In the genomic region with DNA sequence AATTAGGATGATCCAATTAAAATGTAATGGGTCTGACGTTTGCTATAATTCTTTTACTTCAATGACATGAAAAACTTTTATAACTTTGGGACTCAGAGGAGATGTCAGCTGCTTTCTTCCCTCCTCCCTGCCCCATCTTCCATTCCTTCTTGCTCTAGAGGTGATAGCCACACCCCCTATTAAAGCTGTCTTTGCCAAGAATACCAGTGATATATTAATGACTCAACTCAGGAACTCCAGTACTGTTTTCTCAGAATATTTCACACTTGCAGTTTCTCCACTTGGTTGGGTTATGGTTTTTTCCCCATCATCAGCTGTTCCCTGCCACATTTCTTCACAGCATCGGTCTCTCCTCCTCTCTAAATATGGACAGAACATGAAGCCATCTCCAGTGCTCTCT, we compare ENCODE assay signal across 27 cellular contexts.
DNase-seq lines count a peak whose midpoint lies in the region; ATAC-seq, FAIRE-seq and TF ChIP-seq lines count a peak whose summit lies in the region.
"Had no signal": no experiment of that assay in that cellular context is flagged by ENCODE, and none has a peak within 500 bp of the region (broad histone marks: within the 10 kb centered on the region; RNA-seq: fewer than 3 reads in every experiment).

No MANE protein-coding gene starts in this region.

- no peak overlapping the region for H3K14ac ChIP-seq in mesenchymal stem cell (ENCODE audit: low read length in 2 of 2)

- DNase-seq in BJ (ENCODE audit: low read depth) = peak; percentile 65
- peak; percentile 70 for DNase-seq in LHCN-M2 (ENCODE audit: low read depth)
- no peak for DNase-seq in chondrocyte (ENCODE audit: low spot score)
- DNase-seq in mesenchymal stem cell = no peak
- no peak for DNase-seq in NOMO-1 (lab: John Stamatoyannopoulos, UW; ENCODE audit: unreplicated experiment in 2 of 2)
- DNase-seq in small intestine = no peak
- no peak for DNase-seq in NCI-H1930 (lab: John Stamatoyannopoulos, UW)
- DNase-seq: activated CD4-positive, alpha-beta T cell treated with anti-CD3 and anti-CD28 coated beads for 4 hours; activated CD8-positive, alpha-beta memory T cell treated with anti-CD3 and anti-CD28 coated beads for 24 hours; activated naive CD4-positive, alpha-beta T cell treated with Interleukin-2 at 50 U/mL for 16 hours; activated T-cell treated with anti-CD3 and anti-CD28 coated beads, Interleukin-2, amount 50 U/mL, for 4 hours; adrenal gland; CD4-positive, alpha-beta T cell; heart left ventricle; naive thymus-derived CD4-positive, alpha-beta T cell; NCI-H146; NCI-H524; stimulated activated CD4-positive, alpha-beta T cell treated with anti-CD3 and anti-CD28 coated beads, Interleukin-4, amount 100 ng/mL, for 4 hours; stimulated activated naive CD8-positive, alpha-beta T cell treated with anti-CD3 and anti-CD28 coated beads, Interleukin-15, Interleukin-2, amounts not matched to agents 100 U/mL and 50 U/mL, for 24 hours had no signal

- H3K79me1 ChIP-seq in mesenchymal stem cell (replicated peaks; ENCODE audit: low read length, poor library complexity, severe bottlenecking) = no peaks in the 10 kb centered on the region

- no peak overlapping the region for H3K4me2 ChIP-seq in mesenchymal stem cell (ENCODE audit: low read length, poor library complexity, severe bottlenecking)
- H3K4me2 ChIP-seq: GM23338 had no signal

- peaks cover 4% of the 10 kb centered on the region for H3K9me3 Mint-ChIP-seq in chondrocyte (ENCODE audit: low read depth)
- H3K9me3 Mint-ChIP-seq: CD4-positive, alpha-beta T cell; dendritic cell treated with granulocyte-macrophage colony-stimulating factor and Interleukin-4, amounts not matched to agents 40 ng/mL and 50 ng/mL, for 4 days; T-helper 2 cell treated with Interferon-gamma antibody and Interleukin-4, amounts not matched to agents 5 μg/mL and 100 μg/mL, for 36 hours had no signal

- no peak overlapping the region for H3K4ac ChIP-seq in mesenchymal stem cell (ENCODE audit: low read depth in 1 of 2, low read length in 2 of 2)

- H3K9me3 ChIP-seq in mesenchymal stem cell (ENCODE audit: control insufficient read depth, low read length) (no peaks in the 10 kb centered on the region), small intestine (ENCODE audit: control insufficient read depth, low read depth) (no peaks in the 10 kb centered on the region)
- H3K9me3 ChIP-seq: adrenal gland, heart left ventricle had no signal

- H2AK5ac ChIP-seq in mesenchymal stem cell (ENCODE audit: low read length, severe bottlenecking) = no peak overlapping the region

- H3K4me1 ChIP-seq in mesenchymal stem cell (ENCODE audit: control insufficient read depth, insufficient read depth, low read depth, low read length) = no peaks in the 10 kb centered on the region
- H3K4me1 ChIP-seq in small intestine (ENCODE audit: control insufficient read depth in 2 of 2, insufficient read depth in 1 of 2, low read depth in 1 of 2, low read length in 1 of 2) = no peaks in the 10 kb centered on the region
- H3K4me1 ChIP-seq: adrenal gland, heart left ventricle had no signal

- no peak overlapping the region for H3K9ac ChIP-seq in mesenchymal stem cell (ENCODE audit: low read length)

- H4K91ac ChIP-seq in mesenchymal stem cell (ENCODE audit: low read length) = no peak overlapping the region

- peaks cover 34% of the 10 kb centered on the region for H3K4me1 Mint-ChIP-seq in chondrocyte (ENCODE audit: low read depth)
- H3K4me1 Mint-ChIP-seq: naive thymus-derived CD4-positive, alpha-beta T cell had no signal

- no peak overlapping the region for H3K18ac ChIP-seq in mesenchymal stem cell (ENCODE audit: low read depth in 1 of 2, low read length in 2 of 2)

- H3K36me3 Mint-ChIP-seq in chondrocyte (ENCODE audit: low read depth) = peaks cover 2% of the 10 kb centered on the region

- POLR2A ChIA-PET in BJ (lab: Charles Lee) = no interaction called here

- H3K27ac Mint-ChIP-seq in chondrocyte (ENCODE audit: unreplicated experiment) = peak overlapping the region; percentile 67
- H3K27ac Mint-ChIP-seq: CD4-positive, alpha-beta T cell; dendritic cell treated with granulocyte-macrophage colony-stimulating factor and Interleukin-4, amounts not matched to agents 40 ng/mL and 50 ng/mL, for 4 days; GM23338; naive thymus-derived CD4-positive, alpha-beta T cell; T-helper 2 cell treated with Interferon-gamma antibody and Interleukin-4, amounts not matched to agents 5 μg/mL and 100 μg/mL, for 36 hours had no signal

- H3K27me3 Mint-ChIP-seq in chondrocyte (ENCODE audit: low read depth) = no peaks in the 10 kb centered on the region
- H3K27me3 Mint-ChIP-seq: CD4-positive, alpha-beta T cell; dendritic cell treated with granulocyte-macrophage colony-stimulating factor and Interleukin-4, amounts not matched to agents 40 ng/mL and 50 ng/mL, for 4 days had no signal

- no peak overlapping the region for H2AFZ ChIP-seq in mesenchymal stem cell (ENCODE audit: low read depth, low read length)
- H2AFZ ChIP-seq: GM23338 had no signal

- no peak for FAIRE-seq in small intestine (lab: Jason Lieb, UNC)
- FAIRE-seq: endometrium, G401.6, K562 had no signal

- no peak overlapping the region for H2BK12ac ChIP-seq in mesenchymal stem cell (ENCODE audit: low read length in 2 of 2)

- CTCF ChIA-PET in BJ (lab: Yijun Ruan, JAX) = interaction anchor here (0.9 to 4.2 kb wide), 3 partner anchors 11 to 264 kb away, joined by 3 to 19 read pairs (median 5); no protein-coding TSS in a partner anchor

- peak overlapping the region; percentile 45 for H3K27ac ChIP-seq in mesenchymal stem cell (ENCODE audit: low read length, poor library complexity, severe bottlenecking)
- H3K27ac ChIP-seq in small intestine (ENCODE audit: low read depth in 1 of 2, low read length in 1 of 2) = no peak overlapping the region
- H3K27ac ChIP-seq: adrenal gland, heart left ventricle, SK-N-MC had no signal

- H3K36me3 ChIP-seq in BJ (ENCODE audit: control insufficient read depth, insufficient read depth, low read length) (no peaks in the 10 kb centered on the region), mesenchymal stem cell (ENCODE audit: control insufficient read depth in 1 of 2, insufficient read depth in 2 of 2, low read depth in 1 of 2, low read length in 2 of 2) (no peaks in the 10 kb centered on the region), small intestine (ENCODE audit: control insufficient read depth in 2 of 2, insufficient read depth in 2 of 2, low read length in 2 of 2) (no peaks in the 10 kb centered on the region)
- H3K36me3 ChIP-seq: adrenal gland, heart left ventricle had no signal

- ATAC-seq in HG03521 (IDR thresholded peaks at IDR 0.05; ENCODE audit: unreplicated experiment) = no peak
- ATAC-seq: activated T-cell treated with anti-CD3 and anti-CD28 coated beads, Interleukin-2, amount 50 U/mL, for 4 hours; GM23338; heart left ventricle; K562; naive thymus-derived CD4-positive, alpha-beta T cell; stimulated activated naive CD8-positive, alpha-beta T cell treated with anti-CD3 and anti-CD28 coated beads, Interleukin-15, Interleukin-2, amounts not matched to agents 100 U/mL and 50 U/mL, for 24 hours had no signal

- no peak for TF ChIP-seq CTCF in BJ (IDR thresholded peaks at IDR 0.05; ENCODE audit: insufficient read depth, low read depth, low read length)
- no peak for TF ChIP-seq CTCF in chondrocyte (IDR thresholded peaks at IDR 0.05)

- H3K4me3 ChIP-seq in BJ (ENCODE audit: low read depth, low read length) (no peak overlapping the region), mesenchymal stem cell (ENCODE audit: insufficient read depth in 1 of 2, low read depth in 1 of 2, low read length in 2 of 2) (no peak overlapping the region), small intestine (ENCODE audit: low read depth in 1 of 2, low read length in 2 of 2) (no peak overlapping the region)
- H3K4me3 ChIP-seq: adrenal gland, GM23338, heart left ventricle, K562, SK-N-MC had no signal

- no peak overlapping the region for H2BK120ac ChIP-seq in mesenchymal stem cell (ENCODE audit: low read depth, low read length)

- H3K27me3 ChIP-seq in BJ (ENCODE audit: control insufficient read depth, insufficient read depth, low read length) = no peaks in the 10 kb centered on the region
- H3K27me3 ChIP-seq in mesenchymal stem cell (ENCODE audit: control insufficient read depth in 1 of 2, insufficient read depth in 1 of 2, low read length in 2 of 2) = no peaks in the 10 kb centered on the region
- no peaks in the 10 kb centered on the region for H3K27me3 ChIP-seq in small intestine (ENCODE audit: control insufficient read depth in 2 of 2, insufficient read depth in 2 of 2, low read length in 2 of 2)
- H3K27me3 ChIP-seq: adrenal gland, heart left ventricle had no signal

- no peak overlapping the region for H2BK5ac ChIP-seq in mesenchymal stem cell (ENCODE audit: low read depth, low read length, poor library complexity, severe bottlenecking)

- 94% methylated on average over 2 of the region's 2 CpGs for WGBS in mesenchymal stem cell
- WGBS in small intestine, 3 donors = 64 to 71% (median 71%) methylated on average over 2 of the region's 2 CpGs

- H2BK15ac ChIP-seq in mesenchymal stem cell (ENCODE audit: low read depth, poor library complexity, severe bottlenecking) = no peak overlapping the region

- H4K8ac ChIP-seq in mesenchymal stem cell (ENCODE audit: low read length) = no peak overlapping the region

- H3K4me3 Mint-ChIP-seq in chondrocyte (ENCODE audit: unreplicated experiment) = no peak overlapping the region
- H3K4me3 Mint-ChIP-seq: activated T-cell treated with anti-CD3 and anti-CD28 coated beads, Interleukin-2, amount 50 U/mL, for 4 hours; CD4-positive, alpha-beta T cell; dendritic cell treated with granulocyte-macrophage colony-stimulating factor and Interleukin-4, amounts not matched to agents 40 ng/mL and 50 ng/mL, for 4 days; GM23338; naive thymus-derived CD4-positive, alpha-beta T cell; T-helper 2 cell treated with Interferon-gamma antibody and Interleukin-4, amounts not matched to agents 5 μg/mL and 100 μg/mL, for 36 hours had no signal

- no peak overlapping the region for H3K23ac ChIP-seq in mesenchymal stem cell (ENCODE audit: low read length in 2 of 2)

Comparison
In these comparisons a context has a peak if more than half of its experiments do, and no peak if none do; other contexts are left out.
1. DNase-seq: peak in BJ (single experiment) and LHCN-M2 (single experiment); none in chondrocyte (single experiment), mesenchymal stem cell (single experiment), NOMO-1 (0 of 2), small intestine (single experiment) and NCI-H1930 (0 of 2).